Comparison of ENCODE assay signal across 1 cellular context in genomic region chr3:14568269-14568668, GRCh38.
TF ChIP-seq lines count a peak whose summit lies in the region.

No MANE protein-coding gene starts in this region.

TF ChIP-seq in K562, 482 proteins besides CTCF, POLR2A, EP300 and RAD21 (continued from another document):
- TF ChIP-seq GTF3C2 (IDR thresholded peaks at IDR 0.05; ENCODE audit: borderline replicate concordance, extremely low read depth, insufficient read length) = no peak
- TF ChIP-seq NONO (IDR thresholded peaks at IDR 0.05; ENCODE audit: low read depth in 2 of 2, low read length in 1 of 2) = no peak
- TF ChIP-seq BRF1 (IDR thresholded peaks at IDR 0.05; ENCODE audit: borderline replicate concordance, extremely low read depth, insufficient read length) = no peak
- TF ChIP-seq PTBP1 (IDR thresholded peaks at IDR 0.05; ENCODE audit: low read depth, low read length) = peak; percentile 84; the same call in 1 of the 2 replicates
- no peak for TF ChIP-seq HSF4 (CRISPR knock-in tag; IDR thresholded peaks at IDR 0.05; ENCODE audit: borderline replicate concordance)
- peak; percentile 95 for TF ChIP-seq ZFP36 (IDR thresholded peaks at IDR 0.05; ENCODE audit: low read depth, low read length, partially characterized antibody)
- no peak for TF ChIP-seq VEZF1 (CRISPR knock-in tag; IDR thresholded peaks at IDR 0.05)
- no peak for TF ChIP-seq ZNF263 (CRISPR knock-in tag; IDR thresholded peaks at IDR 0.05; ENCODE audit: borderline replicate concordance)
- TF ChIP-seq MECOM (CRISPR knock-in tag; IDR thresholded peaks at IDR 0.05) = no peak
- no peak for TF ChIP-seq E2F4 (CRISPR knock-in tag; IDR thresholded peaks at IDR 0.05; ENCODE audit: low read depth)
- TF ChIP-seq ZNF24 (IDR thresholded peaks at IDR 0.05) = 0 out of 2 replicates have a peak, but pooled peaks have one; percentile 14
- no peak for TF ChIP-seq ZFX (CRISPR knock-in tag; IDR thresholded peaks at IDR 0.05)
- peak; percentile 34; the same call in 1 of the 2 replicates for TF ChIP-seq ESRRA (IDR thresholded peaks at IDR 0.05; ENCODE audit: borderline replicate concordance, low read depth)
- TF ChIP-seq STAT6 (CRISPR knock-in tag; IDR thresholded peaks at IDR 0.05) = no peak
- TF ChIP-seq SP2 (IDR thresholded peaks at IDR 0.05; ENCODE audit: extremely low read depth, low read depth, low read length, poor library complexity, severe bottlenecking) = no peak
- no peak for TF ChIP-seq MGA (IDR thresholded peaks at IDR 0.05)
- no peak for TF ChIP-seq SUPT5H (IDR thresholded peaks at IDR 0.05)
- TF ChIP-seq NEUROD1 (IDR thresholded peaks at IDR 0.05; ENCODE audit: borderline replicate concordance, low read depth, low read length, partially characterized antibody) = no peak
- no peak for TF ChIP-seq ZNF436 (CRISPR knock-in tag; IDR thresholded peaks at IDR 0.05)
- TF ChIP-seq RCOR1 (IDR thresholded peaks at IDR 0.05; ENCODE audit: borderline replicate concordance in 1 of 2, low read depth in 2 of 2, low read length in 2 of 2) = 0 out of 4 replicates have a peak, but pooled peaks of 1 of the 2 experiments have one; percentile 10
- no peak for TF ChIP-seq ZBTB17 (CRISPR knock-in tag; IDR thresholded peaks at IDR 0.05)
- no peak for TF ChIP-seq ZNF174 (CRISPR knock-in tag; IDR thresholded peaks at IDR 0.05)
- TF ChIP-seq BCOR (IDR thresholded peaks at IDR 0.05) = peak; percentile 66
- no peak for TF ChIP-seq ETV6 (IDR thresholded peaks at IDR 0.05; ENCODE audit: borderline replicate concordance in 1 of 2, low read depth in 2 of 2, low read length in 1 of 2)
- TF ChIP-seq ETV6 (CRISPR knock-in tag; IDR thresholded peaks at IDR 0.05; ENCODE audit: borderline replicate concordance) = no peak
- TF ChIP-seq ZNF445 (CRISPR knock-in tag; IDR thresholded peaks at IDR 0.05; ENCODE audit: low read depth) = no peak
- no peak for TF ChIP-seq ZZZ3 (IDR thresholded peaks at IDR 0.05)
- TF ChIP-seq MXI1 (IDR thresholded peaks at IDR 0.05; ENCODE audit: low read depth, low read length) = no peak
- TF ChIP-seq PRDM10 (IDR thresholded peaks at IDR 0.05; ENCODE audit: partially characterized antibody) = no peak
- TF ChIP-seq BRD9 (IDR thresholded peaks at IDR 0.05; ENCODE audit: low read depth, partially characterized antibody) = peak; percentile 39
- TF ChIP-seq NCOA4 (IDR thresholded peaks at IDR 0.05; ENCODE audit: partially characterized antibody) = no peak
